8 cellular contexts compared by ENCODE assay signal in genomic region chr17:64503341-64503740, GRCh38. TPM values are rescaled to one million over a fixed set of nuclear protein-coding genes. Genes with fewer than 3 reads are reported as not detected.
A peak's percentile ranks its signal among the peaks of the same experiment; 100 is the strongest.
DNase-seq lines count a peak whose midpoint lies in the region; ATAC-seq, FAIRE-seq and TF ChIP-seq lines count a peak whose summit lies in the region.
"Had no signal": no experiment of that assay in that cellular context is flagged by ENCODE, and none has a peak within 500 bp of the region (broad histone marks: within the 10 kb centered on the region; RNA-seq: fewer than 3 reads in every experiment).

No MANE protein-coding gene starts in this region.

- intact Hi-C loops in CD4-positive, alpha-beta T cell (cut with DNase I, micrococcal nuclease): loop anchor here (10.0 kb wide), 2 partner anchors 359 to 479 kb away; partner anchors contain the start of gene ICAM2 (in 1 of the 2)

- H3K27ac Mint-ChIP-seq in CD4-positive, alpha-beta T cell: peak overlapping the region; percentile 99

- H3K36me3 Mint-ChIP-seq in CD4-positive, alpha-beta T cell (ENCODE audit: low read depth): peaks cover 98% of the 10 kb centered on the region

- no peak overlapping the region for H2AFZ ChIP-seq in mesenchymal stem cell (ENCODE audit: low read depth, low read length)

- H2BK12ac ChIP-seq in mesenchymal stem cell (ENCODE audit: low read length in 2 of 2): no peak overlapping the region

- H4K91ac ChIP-seq in mesenchymal stem cell (ENCODE audit: low read length): no peak overlapping the region

- peak overlapping the region; percentile 100 for H3K9ac ChIP-seq in mesenchymal stem cell (ENCODE audit: low read length)

- no peak overlapping the region for H3K14ac ChIP-seq in mesenchymal stem cell (ENCODE audit: low read length in 2 of 2)

- no peak overlapping the region for H3K4ac ChIP-seq in mesenchymal stem cell (ENCODE audit: low read depth in 1 of 2, low read length in 2 of 2)

- H2BK5ac ChIP-seq in mesenchymal stem cell (ENCODE audit: low read depth, low read length, poor library complexity, severe bottlenecking): no peak overlapping the region

- peak overlapping the region; percentile 15 for H3K4me2 ChIP-seq in mesenchymal stem cell (ENCODE audit: low read length, poor library complexity, severe bottlenecking)

- H3K36me3 ChIP-seq in mesenchymal stem cell (ENCODE audit: control insufficient read depth in 1 of 2, insufficient read depth in 2 of 2, low read depth in 1 of 2, low read length in 2 of 2): peaks cover 12 to 68% of the 10 kb centered on the region in 2 experiments

- TF ChIP-seq CTCF in CD4-positive, alpha-beta T cell (IDR thresholded peaks at IDR 0.05): no peak
- TF ChIP-seq CTCF in WI38 (IDR thresholded peaks at IDR 0.05; ENCODE audit: low read depth, low read length): no peak

- H3K4me3 ChIP-seq in WI38 (ENCODE audit: low read depth, low read length): peak overlapping the region; percentile 97; the same call in 1 of the 2 replicates
- peak overlapping the region in 1 of 2 experiments; percentile 93 for H3K4me3 ChIP-seq in mesenchymal stem cell (ENCODE audit: insufficient read depth in 1 of 2, low read depth in 1 of 2, low read length in 2 of 2)

- peak overlapping the region; percentile 99 for H3K4me3 Mint-ChIP-seq in CD4-positive, alpha-beta T cell

- no peaks in the 10 kb centered on the region for H3K27me3 Mint-ChIP-seq in CD4-positive, alpha-beta T cell

- no peaks in the 10 kb centered on the region for H3K79me1 ChIP-seq in mesenchymal stem cell (replicated peaks; ENCODE audit: low read length, poor library complexity, severe bottlenecking)

- no peak for DNase-seq in CD4-positive, alpha-beta T cell
- DNase-seq in mesenchymal stem cell: no peak
- no peak for DNase-seq in H54 (ENCODE audit: insufficient read length, low spot score)
- DNase-seq: SW 1271 had no signal

- no peak for TF ChIP-seq POLR2A in H54 (IDR thresholded peaks at IDR 0.05; ENCODE audit: low read depth, low read length)

- no peaks in the 10 kb centered on the region for H3K27me3 ChIP-seq in CD4-positive, alpha-beta T cell (ENCODE audit: control insufficient read depth, insufficient read depth, low read length)
- H3K27me3 ChIP-seq in mesenchymal stem cell (ENCODE audit: control insufficient read depth in 1 of 2, insufficient read depth in 1 of 2, low read length in 2 of 2): no peaks in the 10 kb centered on the region

- WGBS in mesenchymal stem cell: 94% methylated on average over 5 of the region's 5 CpGs

- H3K23ac ChIP-seq in mesenchymal stem cell (ENCODE audit: low read length in 2 of 2): no peak overlapping the region

- H3K27ac ChIP-seq in CD4-positive, alpha-beta T cell (ENCODE audit: low read depth, low read length): no peak overlapping the region
- no peak overlapping the region for H3K27ac ChIP-seq in mesenchymal stem cell (ENCODE audit: low read length, poor library complexity, severe bottlenecking)

- H3K9me3 Mint-ChIP-seq in CD4-positive, alpha-beta T cell: no peaks in the 10 kb centered on the region

- no peak overlapping the region for H2BK15ac ChIP-seq in mesenchymal stem cell (ENCODE audit: low read depth, poor library complexity, severe bottlenecking)

- H3K4me1 Mint-ChIP-seq in CD4-positive, alpha-beta T cell (ENCODE audit: low read depth): peaks cover 77% of the 10 kb centered on the region

- H3K18ac ChIP-seq in mesenchymal stem cell (ENCODE audit: low read depth in 1 of 2, low read length in 2 of 2): no peak overlapping the region

- FAIRE-seq in H54 (lab: Jason Lieb, UNC): no peak
- FAIRE-seq: H1 had no signal

- CTCF ChIA-PET in CD4-positive, alpha-beta T cell (lab: Charles Lee): interaction anchor here (1.0 kb wide), 1 partner anchor 83 kb away, joined by 3 read pairs; no protein-coding TSS in a partner anchor

- H2AK5ac ChIP-seq in mesenchymal stem cell (ENCODE audit: low read length, severe bottlenecking): no peak overlapping the region

- ATAC-seq in CD4-positive, alpha-beta T cell (ENCODE audit: poor library complexity): no peak
- ATAC-seq in HG03039 (IDR thresholded peaks at IDR 0.05; ENCODE audit: unreplicated experiment) (no peak), HG02885 (IDR thresholded peaks at IDR 0.05; ENCODE audit: poor library complexity, unreplicated experiment) (no peak)

- H3K9me3 ChIP-seq in CD4-positive, alpha-beta T cell (ENCODE audit: control insufficient read depth, low read length): no peaks in the 10 kb centered on the region
- H3K9me3 ChIP-seq in mesenchymal stem cell (ENCODE audit: control insufficient read depth, low read length): no peaks in the 10 kb centered on the region

- H2BK120ac ChIP-seq in mesenchymal stem cell (ENCODE audit: low read depth, low read length): no peak overlapping the region

- H3K4me1 ChIP-seq in mesenchymal stem cell (ENCODE audit: control insufficient read depth, insufficient read depth, low read depth, low read length): peaks cover 1% of the 10 kb centered on the region

- POLR2A ChIA-PET in CD4-positive, alpha-beta T cell (lab: Charles Lee): interaction anchor here (0.6 to 7.4 kb wide), 7 partner anchors 9 to 451 kb away, joined by 3 to 453 read pairs (median 3); partner anchors contain the start of gene POLG2

- no peak overlapping the region for H4K8ac ChIP-seq in mesenchymal stem cell (ENCODE audit: low read length)

RNA-seq across cellular contexts. Expression of gene DDX5, which starts 2.7 kb away (rescaled TPM):
- total RNA-seq in CD4-positive, alpha-beta T cell: 1,000 to 10,000 TPM; 2,388 to 2,534 TPM
- 649 TPM for polyA plus RNA-seq in mesenchymal stem cell (2013, experiment 1 of 2)
- polyA plus RNA-seq in mesenchymal stem cell (2013, experiment 2 of 2): 611 TPM

RNA-seq across cellular contexts. Expression of gene CEP95, which starts 3.4 kb away (rescaled TPM):
- total RNA-seq in CD4-positive, alpha-beta T cell: 100 to 1,000 TPM; 256 to 269 TPM
- 26.6 TPM for polyA plus RNA-seq in mesenchymal stem cell (2013, experiment 1 of 2)
- polyA plus RNA-seq in mesenchymal stem cell (2013, experiment 2 of 2): 22.1 TPM

RNA-seq across cellular contexts. Expression of gene POLG2, which starts 6.5 kb away (rescaled TPM):
- total RNA-seq in CD4-positive, alpha-beta T cell: 10 to 100 TPM; 32.8 to 34.1 TPM
- polyA plus RNA-seq in mesenchymal stem cell (2013, experiment 1 of 2): 6.1 TPM
- 5.5 TPM for polyA plus RNA-seq in mesenchymal stem cell (2013, experiment 2 of 2)

RNA-seq across cellular contexts. Expression of gene MILR1, which starts 54.4 kb away (rescaled TPM):
- total RNA-seq in CD4-positive, alpha-beta T cell: under 1 TPM in 1 of 2 experiments, not detected in 1; 0.30 TPM
- polyA plus RNA-seq in mesenchymal stem cell (2013, experiment 1 of 2): 6.6 TPM
- polyA plus RNA-seq in mesenchymal stem cell (2013, experiment 2 of 2): 7.6 TPM
- total RNA-seq: H1 had no signal
- polyA plus RNA-seq: H1 had no signal
